In genomic region chr18:77439888-77440287, GRCh38 we compare ENCODE assay signal across 8 cellular contexts.
"Had no signal": no experiment of that assay in that cellular context is flagged by ENCODE, and none has a peak within 500 bp of the region (broad histone marks: within the 10 kb centered on the region; RNA-seq: fewer than 3 reads in every experiment).

No MANE protein-coding gene starts in this region.

- ATAC-seq: GM23338, HepG2 had no signal

- DNase-seq: H9, HCEC 1CT, KBM-7 had no signal

- H3K4me3 ChIP-seq: GM23338 had no signal

- H3K27ac ChIP-seq: HL-60 had no signal

- FAIRE-seq: H1, H54, HepG2 had no signal

- H3K4me2 ChIP-seq: GM23338 had no signal

- H2AFZ ChIP-seq: GM23338 had no signal
